In genomic region chr1:219296916-219297315, GRCh38 we compare ENCODE assay signal across 26 cellular contexts.
DNase-seq lines count a peak whose midpoint lies in the region; ATAC-seq and TF ChIP-seq lines count a peak whose summit lies in the region.
"Had no signal": no experiment of that assay in that cellular context is flagged by ENCODE, and none has a peak within 500 bp of the region (broad histone marks: within the 10 kb centered on the region; RNA-seq: fewer than 3 reads in every experiment).

No MANE protein-coding gene starts in this region.

- H4K20me1 ChIP-seq in IMR-90 (ENCODE audit: insufficient read depth, low read length), result no peaks in the 10 kb centered on the region

- H3K4me1 ChIP-seq in IMR-90 (ENCODE audit: control insufficient read depth, insufficient read depth, low read length) (peaks cover 10% of the 10 kb centered on the region), mesenchymal stem cell (ENCODE audit: control insufficient read depth, insufficient read depth, low read depth, low read length) (peaks cover 4% of the 10 kb centered on the region), thoracic aorta (ENCODE audit: control insufficient read depth in 1 of 2, low read depth in 2 of 2) (peaks cover 5 to 39% of the 10 kb centered on the region in 2 donors)

- no peak overlapping the region for H2AFZ ChIP-seq in IMR-90 (replicated peaks; ENCODE audit: low read length, poor library complexity)
- H2AFZ ChIP-seq in mesenchymal stem cell (ENCODE audit: low read depth, low read length), result no peak overlapping the region
- H2AFZ ChIP-seq: hepatocyte had no signal

- dilution Hi-C loops in IMR-90 (cut with HindIII; ENCODE audit: low sequenced_read_pairs, unreplicated experiment), result no loop called here

- no peak for DNase-seq in IMR-90
- peak; percentile 74 for DNase-seq in astrocyte of the hippocampus (ENCODE audit: low read depth, low spot score)
- no peak for DNase-seq in mesenchymal stem cell
- no peak for DNase-seq in thoracic aorta (ENCODE audit: low spot score)
- no peak for DNase-seq in activated gamma-delta T cell (lab: John Stamatoyannopoulos, UW)
- DNase-seq in AG08396 (ENCODE audit: low spot score), result no peak
- DNase-seq in activated CD8-positive, alpha-beta memory T cell treated with anti-CD3 and anti-CD28 coated beads, Interleukin-2, amount 50 U/mL, for 4 hours, result no peak
- DNase-seq: activated CD4-positive, alpha-beta T cell treated with anti-CD3 and anti-CD28 coated beads, Interleukin-2, amount 10 ng/mL, durations not matched to agents 7 days and 5 days; activated naive CD4-positive, alpha-beta T cell treated with anti-CD3 and anti-CD28 coated beads for 36 hours; activated T-cell treated with anti-CD3 and anti-CD28 coated beads, Interleukin-2, amount 50 U/mL, for 72 hours; amniotic stem cell; gastrocnemius medialis; KG1; left colon; naive B cell; NCI-H1694; NCI-H510A; small intestine; stimulated activated CD8-positive, alpha-beta memory T cell treated with anti-CD3 and anti-CD28 coated beads, Interleukin-4, amount 100 ng/mL, for 48 hours; SW 1271; T-helper 9 cell; WERI-Rb-1 had no signal

- in situ Hi-C loops in IMR-90 (cut with MboI; ENCODE audit: low sequenced_read_pairs), result no loop called here

- H3K4ac ChIP-seq in IMR-90 (ENCODE audit: low read depth, low read length) (no peak overlapping the region), mesenchymal stem cell (ENCODE audit: low read depth in 1 of 2, low read length in 2 of 2) (no peak overlapping the region)

- H3K4me3 ChIP-seq in IMR-90 (ENCODE audit: insufficient read depth, low read depth, low read length) (no peak overlapping the region), mesenchymal stem cell (ENCODE audit: insufficient read depth in 1 of 2, low read depth in 1 of 2, low read length in 2 of 2) (no peak overlapping the region), thoracic aorta (peak overlapping the region; percentile 23)
- H3K4me3 ChIP-seq: gastrocnemius medialis, hepatocyte had no signal

- H3K36me3 ChIP-seq in IMR-90 (ENCODE audit: control insufficient read depth, insufficient read depth, low read length) (no peaks in the 10 kb centered on the region), mesenchymal stem cell (ENCODE audit: control insufficient read depth in 1 of 2, insufficient read depth in 2 of 2, low read depth in 1 of 2, low read length in 2 of 2) (no peaks in the 10 kb centered on the region), thoracic aorta (no peaks in the 10 kb centered on the region)
- H3K36me3 ChIP-seq: WERI-Rb-1 had no signal

- no peak for TF ChIP-seq CTCF in IMR-90 (conservative IDR thresholded peaks at IDR 0.05; ENCODE audit: low read depth, low read length)
- no peak for TF ChIP-seq CTCF in thoracic aorta (IDR thresholded peaks at IDR 0.05)

- peak overlapping the region; percentile 38; the same call in 1 of the 2 replicates for H2BK120ac ChIP-seq in IMR-90 (ENCODE audit: low read depth, low read length)
- H2BK120ac ChIP-seq in mesenchymal stem cell (ENCODE audit: low read depth, low read length), result no peak overlapping the region

- POLR2A ChIA-PET in IMR-90 (lab: Charles Lee; ENCODE audit: unreplicated experiment), result no interaction called here

- no CpG with 5 or more reads among the region's 3 CpGs for WGBS in IMR-90 (ENCODE audit: extremely low coverage in 2 of 2, insufficient read length in 1 of 2), 2 experiments
- WGBS in mesenchymal stem cell, result 92% methylated on average over 3 of the region's 3 CpGs

- H3K9me1 ChIP-seq in IMR-90 (ENCODE audit: insufficient read depth, low read length), result no peaks in the 10 kb centered on the region

- H2AK5ac ChIP-seq in IMR-90 (ENCODE audit: low read depth, low read length) (no peak overlapping the region), mesenchymal stem cell (ENCODE audit: low read length, severe bottlenecking) (no peak overlapping the region)

- no peak overlapping the region for H2BK12ac ChIP-seq in mesenchymal stem cell (ENCODE audit: low read length in 2 of 2)

- peak overlapping the region; percentile 22; the same call in 1 of the 2 replicates for H2BK20ac ChIP-seq in IMR-90 (ENCODE audit: low read depth, low read length)

- H3K18ac ChIP-seq in IMR-90 (ENCODE audit: low read depth, low read length) (peak overlapping the region; percentile 98), mesenchymal stem cell (ENCODE audit: low read depth in 1 of 2, low read length in 2 of 2) (no peak overlapping the region)

- ATAC-seq in IMR-90 (ENCODE audit: low read depth) (peak; percentile 28), thoracic aorta (ENCODE audit: insufficient number of reproducible peaks, low FRiP score, low read depth) (peak; percentile 38), GM19452 (IDR thresholded peaks at IDR 0.05; ENCODE audit: unreplicated experiment) (no peak)
- ATAC-seq: activated T-cell treated with anti-CD3 and anti-CD28 coated beads, Interleukin-2, amount 50 U/mL, for 72 hours; esophagus mucosa; gastrocnemius medialis; left colon; Panc1 had no signal

- H3K23ac ChIP-seq in IMR-90 (ENCODE audit: low read depth, low read length) (0 out of 2 replicates have a peak overlapping the region, but pooled peaks have one; percentile 1), mesenchymal stem cell (ENCODE audit: low read length in 2 of 2) (no peak overlapping the region)

- no peak for TF ChIP-seq POLR2A in IMR-90 (IDR thresholded peaks at IDR 0.05; ENCODE audit: low read depth, low read length)

- H4K5ac ChIP-seq in IMR-90 (ENCODE audit: low read depth, low read length), result peak overlapping the region; percentile 74

- CTCF ChIA-PET in IMR-90 (lab: Yijun Ruan, JAX), result no interaction called here

- H2AK9ac ChIP-seq in IMR-90 (replicated peaks; ENCODE audit: low read depth, low read length, poor library complexity), result no peak overlapping the region

- H3K79me1 ChIP-seq in IMR-90 (ENCODE audit: low read depth in 1 of 2, low read length in 2 of 2) (no peaks in the 10 kb centered on the region), mesenchymal stem cell (replicated peaks; ENCODE audit: low read length, poor library complexity, severe bottlenecking) (no peaks in the 10 kb centered on the region)

- H3K4me2 ChIP-seq in IMR-90 (ENCODE audit: low read depth, low read length) (peak overlapping the region; percentile 66; the same call in 1 of the 2 replicates), mesenchymal stem cell (ENCODE audit: low read length, poor library complexity, severe bottlenecking) (no peak overlapping the region)
- H3K4me2 ChIP-seq: hepatocyte had no signal

- H3K27me3 ChIP-seq in IMR-90 (ENCODE audit: control insufficient read depth, insufficient read depth, low read length), result no peaks in the 10 kb centered on the region
- no peaks in the 10 kb centered on the region for H3K27me3 ChIP-seq in mesenchymal stem cell (ENCODE audit: control insufficient read depth in 1 of 2, insufficient read depth in 1 of 2, low read length in 2 of 2)
- no peaks in the 10 kb centered on the region for H3K27me3 ChIP-seq in thoracic aorta (replicated peaks; ENCODE audit: insufficient read depth)
- H3K27me3 ChIP-seq: gastrocnemius medialis, hepatocyte had no signal

- H4K8ac ChIP-seq in IMR-90 (ENCODE audit: low read depth in 2 of 2, low read length in 2 of 2) (peak overlapping the region; percentile 11 to 20; a peak in 1 of 4 replicates), mesenchymal stem cell (ENCODE audit: low read length) (no peak overlapping the region)

- H2BK5ac ChIP-seq in IMR-90 (ENCODE audit: low read depth, low read length, poor library complexity, severe bottlenecking) (peak overlapping the region; percentile 25), mesenchymal stem cell (ENCODE audit: low read depth, low read length, poor library complexity, severe bottlenecking) (no peak overlapping the region)

- H2BK15ac ChIP-seq in IMR-90 (ENCODE audit: low read depth, low read length) (no peak overlapping the region), mesenchymal stem cell (ENCODE audit: low read depth, poor library complexity, severe bottlenecking) (no peak overlapping the region)

- H3K27ac ChIP-seq in IMR-90 (ENCODE audit: insufficient read depth, low read length) (peak overlapping the region; percentile 87; the same call in 1 of the 2 replicates), mesenchymal stem cell (ENCODE audit: low read length, poor library complexity, severe bottlenecking) (peak overlapping the region; percentile 79), thoracic aorta (peak overlapping the region; percentile 85)
- H3K27ac ChIP-seq: gastrocnemius medialis, hepatocyte, WERI-Rb-1 had no signal

- peak overlapping the region; percentile 12; the same call in 1 of the 2 replicates for H4K91ac ChIP-seq in IMR-90 (ENCODE audit: insufficient read depth, low read depth, low read length)
- H4K91ac ChIP-seq in mesenchymal stem cell (ENCODE audit: low read length), result no peak overlapping the region

- H3K9ac ChIP-seq in IMR-90 (ENCODE audit: low read depth, low read length), result no peak overlapping the region
- H3K9ac ChIP-seq in mesenchymal stem cell (ENCODE audit: low read length), result peak overlapping the region; percentile 45

- H3K56ac ChIP-seq in IMR-90 (ENCODE audit: extremely low read depth, insufficient read depth, low read length), result no peak overlapping the region

- intact Hi-C loops in IMR-90 (cut with micrococcal nuclease), result no loop called here

- H3K14ac ChIP-seq in IMR-90 (replicated peaks; ENCODE audit: low read depth, low read length) (no peak overlapping the region), mesenchymal stem cell (ENCODE audit: low read length in 2 of 2) (no peak overlapping the region)

- H3K9me3 ChIP-seq in IMR-90 (ENCODE audit: control insufficient read depth, insufficient read depth, low read length) (no peaks in the 10 kb centered on the region), mesenchymal stem cell (ENCODE audit: control insufficient read depth, low read length) (no peaks in the 10 kb centered on the region), thoracic aorta (no peaks in the 10 kb centered on the region)
- H3K9me3 ChIP-seq: gastrocnemius medialis had no signal

- no peak for TF ChIP-seq RAD21 in IMR-90 (IDR thresholded peaks at IDR 0.05; ENCODE audit: low read length)

- no TSS peak for BruUV-seq in IMR-90 (replicated peaks; lab: Mats Ljungman, UMichigan)

TF ChIP-seq in IMR-90, 13 proteins besides CTCF, POLR2A, EP300 and RAD21 (continues in another document):
- TF ChIP-seq SMC3 (IDR thresholded peaks at IDR 0.05; ENCODE audit: low read depth, low read length), result no peak
- TF ChIP-seq ELK1 (IDR thresholded peaks at IDR 0.05; ENCODE audit: borderline replicate concordance, low read depth, low read length), result no peak
- no peak for TF ChIP-seq FOS (IDR thresholded peaks at IDR 0.05; ENCODE audit: low read depth, low read length)
- TF ChIP-seq MAZ (IDR thresholded peaks at IDR 0.05; ENCODE audit: borderline replicate concordance, low read depth, low read length), result no peak
- TF ChIP-seq CHD1 (IDR thresholded peaks at IDR 0.05; ENCODE audit: low read depth, low read length), result no peak
